8 cellular contexts compared by ENCODE assay signal in genomic region chr2:28366496-28367282, GRCh38. TPM values are rescaled to one million over a fixed set of nuclear protein-coding genes. Genes with fewer than 3 reads are reported as not detected.
DNase-seq lines count a peak whose midpoint lies in the region; ATAC-seq and TF ChIP-seq lines count a peak whose summit lies in the region.

No MANE protein-coding gene starts in this region.

- H3K4me1 Mint-ChIP-seq in activated CD4-positive, alpha-beta T cell treated with anti-CD3 and anti-CD28 coated beads, Interleukin-2, amount 10 ng/mL, durations not matched to agents 24 days and 14 days, result peaks cover 52% of the 10 kb centered on the region
- H3K4me1 Mint-ChIP-seq in WTC11, result peaks cover 23% of the 10 kb centered on the region

- peak; percentile 90 for DNase-seq in activated CD4-positive, alpha-beta T cell treated with anti-CD3 and anti-CD28 coated beads, Interleukin-2, amount 10 ng/mL, durations not matched to agents 24 days and 14 days
- DNase-seq in fibroblast of lung (ENCODE audit: low read depth in 2 of 2), result peak; percentile 35 to 62
- DNase-seq in stimulated activated CD8-positive, alpha-beta memory T cell treated with anti-CD3 and anti-CD28 coated beads, Interleukin-12 subunit alpha, Interleukin-12 subunit beta, amount 100 ng/mL, for 1 hour (ENCODE audit: low read depth), result peak; percentile 32
- DNase-seq in foreskin keratinocyte, result no peak
- DNase-seq in WTC11 (ENCODE audit: low spot score), result no peak
- no peak for DNase-seq in posterior vena cava (ENCODE audit: low spot score)

- peaks cover 2% of the 10 kb centered on the region for H3K4me1 ChIP-seq in fibroblast of lung (ENCODE audit: control insufficient read depth, extremely low read depth, insufficient read depth, low read length)
- no peaks in the 10 kb centered on the region for H3K4me1 ChIP-seq in foreskin keratinocyte

- intact Hi-C loops in activated CD4-positive, alpha-beta T cell treated with anti-CD3 and anti-CD28 coated beads, Interleukin-2, amount 10 ng/mL, durations not matched to agents 24 days and 14 days (cut with micrococcal nuclease), result loop anchor here (1.0 kb wide), 1 partner anchor 24 kb away; no protein-coding TSS in a partner anchor
- intact Hi-C loops in posterior vena cava (cut with DNase I), result no loop called here

- no peak overlapping the region for H3K9ac ChIP-seq in fibroblast of lung (ENCODE audit: insufficient read depth, low read length)

- H3K27ac Mint-ChIP-seq in activated CD4-positive, alpha-beta T cell treated with anti-CD3 and anti-CD28 coated beads, Interleukin-2, amount 10 ng/mL, durations not matched to agents 24 days and 14 days, result peak overlapping the region; percentile 90
- no peak overlapping the region for H3K27ac Mint-ChIP-seq in WTC11

- no peak for TF ChIP-seq CTCF in fibroblast of lung (conservative IDR thresholded peaks at IDR 0.05 in 1 of 2, IDR thresholded peaks at IDR 0.05 in 1 of 2; ENCODE audit: low read depth in 1 of 2, low read length in 2 of 2)
- TF ChIP-seq CTCF in foreskin keratinocyte (conservative IDR thresholded peaks at IDR 0.05), result no peak
- TF ChIP-seq CTCF in WTC11 (IDR thresholded peaks at IDR 0.05), result no peak

- H3K4me3 Mint-ChIP-seq in activated CD4-positive, alpha-beta T cell treated with anti-CD3 and anti-CD28 coated beads, Interleukin-2, amount 10 ng/mL, durations not matched to agents 24 days and 14 days, result peak overlapping the region; percentile 78
- H3K4me3 Mint-ChIP-seq in WTC11, result no peak overlapping the region

- H3K36me3 Mint-ChIP-seq in activated CD4-positive, alpha-beta T cell treated with anti-CD3 and anti-CD28 coated beads, Interleukin-2, amount 10 ng/mL, durations not matched to agents 24 days and 14 days (ENCODE audit: low read depth), result no peaks in the 10 kb centered on the region
- H3K36me3 Mint-ChIP-seq in WTC11, result no peaks in the 10 kb centered on the region

- H3K4me3 ChIP-seq in fibroblast of lung (replicated peaks in 1 of 4; ENCODE audit: control extremely low read depth in 1 of 4, insufficient read depth in 1 of 4, low read depth in 3 of 4, low read length in 4 of 4), result no peak overlapping the region

- H3K27me3 ChIP-seq in fibroblast of lung (ENCODE audit: control insufficient read depth, insufficient read depth, low read length), result no peaks in the 10 kb centered on the region
- no peaks in the 10 kb centered on the region for H3K27me3 ChIP-seq in foreskin keratinocyte

- H3K9me3 Mint-ChIP-seq in activated CD4-positive, alpha-beta T cell treated with anti-CD3 and anti-CD28 coated beads, Interleukin-2, amount 10 ng/mL, durations not matched to agents 24 days and 14 days, result no peaks in the 10 kb centered on the region
- no peaks in the 10 kb centered on the region for H3K9me3 Mint-ChIP-seq in WTC11

- H3K9me3 ChIP-seq in KOPT-K1 (ENCODE audit: insufficient read depth, low read length, poor library complexity, severe bottlenecking) (no peaks in the 10 kb centered on the region), fibroblast of lung (ENCODE audit: control insufficient read depth, insufficient read depth, low read depth, low read length) (no peaks in the 10 kb centered on the region)

- CTCF ChIA-PET in WTC11 (lab: Charles Lee), result no interaction called here

- POLR2A ChIA-PET in WTC11 (lab: Charles Lee), result no interaction called here

- ATAC-seq in foreskin keratinocyte (no peak), GM18870 (IDR thresholded peaks at IDR 0.05; ENCODE audit: unreplicated experiment) (no peak), WTC11 (no peak)

- H3K36me3 ChIP-seq in KOPT-K1 (ENCODE audit: insufficient read depth, low read length) (no peaks in the 10 kb centered on the region), fibroblast of lung (ENCODE audit: control insufficient read depth, insufficient read depth, low read length) (no peaks in the 10 kb centered on the region)

- no peaks in the 10 kb centered on the region for H4K20me1 ChIP-seq in fibroblast of lung (ENCODE audit: control insufficient read depth, extremely low read depth, insufficient read depth, low read length)

- peaks cover 14% of the 10 kb centered on the region for H3K27me3 Mint-ChIP-seq in activated CD4-positive, alpha-beta T cell treated with anti-CD3 and anti-CD28 coated beads, Interleukin-2, amount 10 ng/mL, durations not matched to agents 24 days and 14 days
- peaks cover 6% of the 10 kb centered on the region; the same call in 1 of the 2 replicates for H3K27me3 Mint-ChIP-seq in WTC11 (ENCODE audit: low read depth)

- no peaks in the 10 kb centered on the region for H3K79me2 ChIP-seq in fibroblast of lung (ENCODE audit: control insufficient read depth, insufficient read depth, low read length)

- no peak overlapping the region for H3K4me2 ChIP-seq in fibroblast of lung (ENCODE audit: extremely low read depth, insufficient read depth, low read length)

- H2AFZ ChIP-seq in fibroblast of lung (ENCODE audit: low read length), result no peak overlapping the region

- peak overlapping the region; percentile 40 for H3K27ac ChIP-seq in KOPT-K1 (ENCODE audit: low read depth, low read length, poor library complexity, severe bottlenecking)
- H3K27ac ChIP-seq in fibroblast of lung (ENCODE audit: insufficient read depth, low read length), result no peak overlapping the region
- H3K27ac ChIP-seq in foreskin keratinocyte, result no peak overlapping the region

TF ChIP-seq in WTC11, 78 proteins besides CTCF, POLR2A, EP300 and RAD21:
- TF ChIP-seq ATF6 (CRISPR knock-in tag; IDR thresholded peaks at IDR 0.05) (no peak), NR1H2 (CRISPR knock-in tag; IDR thresholded peaks at IDR 0.05) (no peak), ZNF416 (CRISPR knock-in tag; IDR thresholded peaks at IDR 0.05) (no peak)

RNA-seq across cellular contexts. Expression of gene FOSL2, which starts 26.0 kb away (rescaled TPM):
- 73.2 and 80.6 TPM in 2 replicates for total RNA-seq in activated CD4-positive, alpha-beta T cell treated with anti-CD3 and anti-CD28 coated beads, Interleukin-2, amount 10 ng/mL, durations not matched to agents 24 days and 14 days
- total RNA-seq in fibroblast of lung (68.6 and 83.6 TPM in 2 replicates), foreskin keratinocyte (35.6 and 38.5 TPM in 2 replicates), WTC11 (2021) (3.9 to 4.5 TPM (median 4.0 TPM) in 3 replicates), posterior vena cava (100 to 1,000 TPM; 105 to 141 TPM)
- polyA plus RNA-seq in fibroblast of lung (27.8 and 58.9 TPM in 2 replicates), foreskin keratinocyte (13.6 and 16.9 TPM in 2 replicates)
- polyA plus RNA-seq in fibroblast of lung (2012), result 33.0 and 74.5 TPM in 2 replicates
- polyA minus RNA-seq in fibroblast of lung (ENCODE audit: low replicate concordance), result 110 and 268 TPM in 2 replicates

Comparison
In these comparisons a context has a peak if more than half of its experiments do, and no peak if none do; other contexts are left out.
1. DNase-seq: peak in activated CD4-positive, alpha-beta T cell treated with anti-CD3 and anti-CD28 coated beads, Interleukin-2, amount 10 ng/mL, durations not matched to agents 24 days and 14 days (single experiment), fibroblast of lung (2 of 2) and stimulated activated CD8-positive, alpha-beta memory T cell treated with anti-CD3 and anti-CD28 coated beads, Interleukin-12 subunit alpha, Interleukin-12 subunit beta, amount 100 ng/mL, for 1 hour (single experiment); none in foreskin keratinocyte (0 of 2), WTC11 (single experiment) and posterior vena cava (single experiment).